Comparison of ENCODE assay signal across 25 cellular contexts in the genomic region with DNA sequence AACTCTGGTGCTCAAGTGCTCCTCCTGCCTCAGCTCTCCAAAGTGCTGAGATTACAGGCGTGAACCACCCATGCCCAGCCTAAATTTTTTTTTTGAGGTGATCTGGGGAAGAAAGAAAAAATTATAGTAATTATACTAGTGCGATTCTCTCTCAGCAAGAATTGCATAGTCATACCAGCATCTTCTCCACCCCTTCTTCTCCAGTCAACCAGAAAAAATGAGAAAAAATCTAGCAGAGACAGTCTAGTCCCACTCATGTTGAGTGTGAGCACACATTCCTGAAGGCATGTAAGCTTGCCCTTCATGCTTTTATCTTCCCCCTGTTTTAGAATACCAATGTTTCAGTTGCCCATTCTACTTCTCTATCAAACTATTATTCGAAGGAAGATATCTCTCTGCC.
DNase-seq lines count a peak whose midpoint lies in the region; ATAC-seq and TF ChIP-seq lines count a peak whose summit lies in the region.
"Had no signal": no experiment of that assay in that cellular context is flagged by ENCODE, and none has a peak within 500 bp of the region (broad histone marks: within the 10 kb centered on the region; RNA-seq: fewer than 3 reads in every experiment).

No MANE protein-coding gene starts in this region.

- no peaks in the 10 kb centered on the region for H3K79me1 ChIP-seq in trophoblast cell (ENCODE audit: low read length)

- no peaks in the 10 kb centered on the region for H3K9me3 ChIP-seq in heart right ventricle
- H3K9me3 ChIP-seq in trophoblast cell (ENCODE audit: insufficient read depth, low read depth, low read length): peaks cover 2% of the 10 kb centered on the region
- H3K9me3 ChIP-seq: neutrophil had no signal

- H3K27ac ChIP-seq in heart right ventricle (peak overlapping the region in 1 of 10 donors; percentile 19), trophoblast cell (ENCODE audit: low read depth, low read length) (peak overlapping the region; percentile 59)
- H3K27ac ChIP-seq: coronary artery, foreskin keratinocyte, neutrophil had no signal

- no peak overlapping the region for H4K8ac ChIP-seq in trophoblast cell (ENCODE audit: low read depth, low read length)

- H3K4me1 Mint-ChIP-seq in activated naive CD8-positive, alpha-beta T cell treated with anti-CD3 and anti-CD28 coated beads, Interleukin-2, amount 50 U/mL, for 24 hours: peaks cover under 1% of the 10 kb centered on the region
- H3K4me1 Mint-ChIP-seq: activated naive CD4-positive, alpha-beta T cell treated with anti-CD3 and anti-CD28 coated beads, Interleukin-2, amount 10 ng/mL, durations not matched to agents 7 days and 5 days had no signal

- H3K23ac ChIP-seq in trophoblast cell (ENCODE audit: low read length): no peak overlapping the region

- no peak overlapping the region for H3K4me2 ChIP-seq in trophoblast cell (ENCODE audit: low read length)

- 58 to 70% methylated on average over 3 of the region's 3 CpGs for whole genome bisulfite sequencing in heart right ventricle, 2 donors
- no CpG with 5 or more reads among the region's 3 CpGs for WGBS in trophoblast cell (ENCODE audit: extremely low coverage, insufficient coverage, insufficient read length)
- WGBS in lower leg skin, 2 donors: 79 to 83% methylated on average over 3 of the region's 3 CpGs

- ATAC-seq in Right ventricle myocardium superior (ENCODE audit: poor library complexity) (peak; percentile 5), heart right ventricle (no peak), GM21576 (IDR thresholded peaks at IDR 0.05; ENCODE audit: unreplicated experiment) (peak; percentile 44), HG03103 (IDR thresholded peaks at IDR 0.05; ENCODE audit: low read depth, unreplicated experiment) (peak; percentile 59)
- no peak for ATAC-seq in activated naive CD8-positive, alpha-beta T cell treated with anti-CD3 and anti-CD28 coated beads, Interleukin-2, amount 50 U/mL, for 24 hours
- ATAC-seq: foreskin keratinocyte; left colon; stimulated activated memory B cell treated with anti-CD40 and anti-IgM and Interleukin-4, amounts not matched to agents 10 μg/mL and 1 μg/mL and 100 μg/mL, for 72 hours had no signal

- H4K12ac ChIP-seq in trophoblast cell (ENCODE audit: low read depth, low read length): no peak overlapping the region

- H3K14ac ChIP-seq in trophoblast cell (ENCODE audit: low read length): no peak overlapping the region

- H3K4me3 Mint-ChIP-seq in activated naive CD8-positive, alpha-beta T cell treated with anti-CD3 and anti-CD28 coated beads, Interleukin-2, amount 50 U/mL, for 24 hours: no peak overlapping the region
- H3K4me3 Mint-ChIP-seq: activated naive CD4-positive, alpha-beta T cell treated with anti-CD3 and anti-CD28 coated beads, Interleukin-2, amount 10 ng/mL, durations not matched to agents 7 days and 5 days; stimulated activated memory B cell treated with anti-CD40 and anti-IgM and Interleukin-4, amounts not matched to agents 10 μg/mL and 1 μg/mL and 100 μg/mL, for 72 hours had no signal

- no peaks in the 10 kb centered on the region for H3K36me3 Mint-ChIP-seq in activated naive CD8-positive, alpha-beta T cell treated with anti-CD3 and anti-CD28 coated beads, Interleukin-2, amount 50 U/mL, for 24 hours (ENCODE audit: low read depth)
- H3K36me3 Mint-ChIP-seq: activated naive CD4-positive, alpha-beta T cell treated with anti-CD3 and anti-CD28 coated beads, Interleukin-2, amount 10 ng/mL, durations not matched to agents 7 days and 5 days; stimulated activated memory B cell treated with anti-CD40 and anti-IgM and Interleukin-4, amounts not matched to agents 10 μg/mL and 1 μg/mL and 100 μg/mL, for 72 hours; type B pancreatic cell had no signal

- H3K4me1 ChIP-seq in heart right ventricle: peaks cover 0 to 10% (median 0%) of the 10 kb centered on the region in 9 donors
- peaks cover 3 to 5% of the 10 kb centered on the region in 2 experiments for H3K4me1 ChIP-seq in trophoblast cell (ENCODE audit: control insufficient read depth in 1 of 2, insufficient read depth in 2 of 2, low read length in 2 of 2)
- H3K4me1 ChIP-seq: foreskin keratinocyte had no signal

- H4K91ac ChIP-seq in trophoblast cell (ENCODE audit: low read depth, low read length): no peak overlapping the region

- no peak overlapping the region for H2BK120ac ChIP-seq in trophoblast cell (ENCODE audit: insufficient read depth, low read length, poor library complexity)

- peaks cover 8% of the 10 kb centered on the region for H3K27me3 Mint-ChIP-seq in activated naive CD8-positive, alpha-beta T cell treated with anti-CD3 and anti-CD28 coated beads, Interleukin-2, amount 50 U/mL, for 24 hours

- no peak overlapping the region for H2AFZ ChIP-seq in trophoblast cell (ENCODE audit: insufficient read depth, low read length, poor library complexity)

- H3K4me3 ChIP-seq in heart right ventricle (no peak overlapping the region), trophoblast cell (ENCODE audit: low read depth, low read length) (no peak overlapping the region), lower leg skin (ENCODE audit: low read depth, poor library complexity, severe bottlenecking) (no peak overlapping the region)
- H3K4me3 ChIP-seq: coronary artery had no signal

- H3K18ac ChIP-seq in trophoblast cell (ENCODE audit: low read length): no peak overlapping the region

- no peak overlapping the region for H3K9ac ChIP-seq in trophoblast cell (ENCODE audit: low read length)

- no peak overlapping the region for H2BK12ac ChIP-seq in trophoblast cell (ENCODE audit: low read length)

- DNase-seq in Right ventricle myocardium superior (no peak), heart right ventricle (no peak), trophoblast cell (peak in 1 of 2 donors; percentile 17), dedifferentiated amniotic fluid mesenchymal stem cell (ENCODE audit: extremely low spot score) (no peak), lower leg skin (ENCODE audit: low spot score in 2 of 2) (no peak)
- DNase-seq in activated naive CD8-positive, alpha-beta T cell treated with anti-CD3 and anti-CD28 coated beads, Interleukin-2, amount 50 U/mL, for 24 hours: no peak
- DNase-seq: 8988T; activated CD4-positive, alpha-beta T cell treated with anti-CD3 and anti-CD28 coated beads, Interleukin-2, amount 50 U/mL, for 48 hours; activated naive CD4-positive, alpha-beta T cell treated with anti-CD3 and anti-CD28 coated beads, Interleukin-2, amount 10 ng/mL, durations not matched to agents 7 days and 5 days; activated T-cell treated with anti-CD3 and anti-CD28 coated beads, Interleukin-2, amount 50 U/mL, for 1 hour; C1 segment of cervical spinal cord; DMS153; foreskin keratinocyte; HCEC 1CT; Kasumi-1; left colon; NCI-H1417 treated with DMSO at 0.1 percent for 48 hours; NK-92 treated with Interleukin-12 subunit alpha and Interleukin-12 subunit beta, amount 100 ng/mL, for 24 hours; retina had no signal

- intact Hi-C loops in Right ventricle myocardium superior (cut with DNase I): no loop called here
- intact Hi-C loops in heart right ventricle (cut with DNase I): loop anchor here in 1 of 10 donors (10.0 kb wide), 1 partner anchor 130 kb away; no protein-coding TSS in a partner anchor
- intact Hi-C loops in lower leg skin (cut with DNase I; ENCODE audit: low total_unique reads): no loop called here

- H3K27me3 ChIP-seq in heart right ventricle: no peaks in the 10 kb centered on the region
- H3K27me3 ChIP-seq in trophoblast cell (ENCODE audit: insufficient read depth, low read length): no peaks in the 10 kb centered on the region
- H3K27me3 ChIP-seq: foreskin keratinocyte, neutrophil had no signal

- H2BK5ac ChIP-seq in trophoblast cell (ENCODE audit: low read depth, low read length, poor library complexity): no peak overlapping the region

- H3K9me3 Mint-ChIP-seq in activated naive CD8-positive, alpha-beta T cell treated with anti-CD3 and anti-CD28 coated beads, Interleukin-2, amount 50 U/mL, for 24 hours: no peaks in the 10 kb centered on the region
- H3K9me3 Mint-ChIP-seq: activated naive CD4-positive, alpha-beta T cell treated with anti-CD3 and anti-CD28 coated beads, Interleukin-2, amount 10 ng/mL, durations not matched to agents 7 days and 5 days; stimulated activated memory B cell treated with anti-CD40 and anti-IgM and Interleukin-4, amounts not matched to agents 10 μg/mL and 1 μg/mL and 100 μg/mL, for 72 hours; type B pancreatic cell had no signal

- no peak overlapping the region for H3K4ac ChIP-seq in trophoblast cell (ENCODE audit: low read depth, low read length)

- H2AK5ac ChIP-seq in trophoblast cell (ENCODE audit: low read length): no peak overlapping the region

- H3K36me3 ChIP-seq in heart right ventricle (no peaks in the 10 kb centered on the region), trophoblast cell (ENCODE audit: control insufficient read depth in 1 of 2, insufficient read depth in 2 of 2, low read length in 2 of 2) (no peaks in the 10 kb centered on the region)
- H3K36me3 ChIP-seq: neutrophil had no signal

- TF ChIP-seq CTCF in heart right ventricle (IDR thresholded peaks at IDR 0.05) (no peak), lower leg skin (IDR thresholded peaks at IDR 0.05) (no peak)

- H3K27ac Mint-ChIP-seq in activated naive CD8-positive, alpha-beta T cell treated with anti-CD3 and anti-CD28 coated beads, Interleukin-2, amount 50 U/mL, for 24 hours: no peak overlapping the region
- H3K27ac Mint-ChIP-seq: activated naive CD4-positive, alpha-beta T cell treated with anti-CD3 and anti-CD28 coated beads, Interleukin-2, amount 10 ng/mL, durations not matched to agents 7 days and 5 days; stimulated activated memory B cell treated with anti-CD40 and anti-IgM and Interleukin-4, amounts not matched to agents 10 μg/mL and 1 μg/mL and 100 μg/mL, for 72 hours; type B pancreatic cell had no signal

- no peak for TF ChIP-seq POLR2A in lower leg skin (IDR thresholded peaks at IDR 0.05)

- no peaks in the 10 kb centered on the region for H3K79me2 ChIP-seq in trophoblast cell (ENCODE audit: control insufficient read depth, insufficient read depth, low read length, poor library complexity)

Comparison
In these comparisons a context has a peak if more than half of its experiments do, and no peak if none do; other contexts are left out.
1. ATAC-seq: peak in Right ventricle myocardium superior (single experiment), GM21576 (single experiment) and HG03103 (single experiment); none in heart right ventricle (0 of 8) and activated naive CD8-positive, alpha-beta T cell treated with anti-CD3 and anti-CD28 coated beads, Interleukin-2, amount 50 U/mL, for 24 hours (single experiment).